Comparison of ENCODE assay signal across 37 cellular contexts in the genomic region with DNA sequence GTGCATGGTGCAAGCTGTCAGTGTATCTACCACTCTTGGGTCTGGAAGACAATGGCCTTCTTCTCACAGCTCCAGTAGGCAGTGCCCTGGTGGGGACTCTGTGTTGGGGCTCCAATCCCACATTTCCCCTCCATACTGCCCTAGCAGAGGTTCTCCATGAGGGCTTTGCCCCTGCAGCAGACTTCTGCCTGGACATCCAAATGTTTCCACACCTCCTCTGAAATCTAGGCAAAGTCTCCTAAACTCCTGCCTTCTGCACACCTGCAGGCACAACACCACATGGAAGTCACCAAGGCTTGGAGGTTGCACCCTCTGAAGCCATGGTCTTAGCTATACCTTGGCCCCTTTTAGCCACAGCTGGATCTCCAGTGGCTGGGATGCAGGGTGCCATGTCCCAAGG.
"Had no signal": no experiment of that assay in that cellular context is flagged by ENCODE, and none has a peak within 500 bp of the region (broad histone marks: within the 10 kb centered on the region; RNA-seq: fewer than 3 reads in every experiment).

No MANE protein-coding gene starts in this region.

- ATAC-seq: activated CD4-positive, alpha-beta T cell treated with anti-CD3 and anti-CD28 coated beads for 36 hours; activated CD4-positive, CD25-positive, alpha-beta regulatory T cell treated with anti-CD3 and anti-CD28 coated beads, Interleukin-2, amount 50 U/mL, for 24 hours; activated CD8-positive, alpha-beta memory T cell treated with anti-CD3 and anti-CD28 coated beads, Interleukin-2, amount 10 ng/mL, durations not matched to agents 7 days and 5 days; activated CD8-positive, alpha-beta T cell treated with anti-CD3 and anti-CD28 coated beads, Interleukin-2, amount 10 ng/mL, durations not matched to agents 7 days and 5 days; activated naive CD8-positive, alpha-beta T cell treated with anti-CD3 and anti-CD28 coated beads, Interleukin-2, amount 50 U/mL, for 24 hours; WTC11 had no signal

- DNase-seq: activated CD4-positive, alpha-beta memory T cell treated with anti-CD3 and anti-CD28 coated beads, Interleukin-2, amount 10 ng/mL, durations not matched to agents 7 days and 5 days; activated CD4-positive, alpha-beta T cell treated with anti-CD3 and anti-CD28 coated beads for 1 hour; activated CD4-positive, alpha-beta T cell treated with anti-CD3 and anti-CD28 coated beads for 36 hours; activated CD4-positive, alpha-beta T cell treated with anti-CD3 and anti-CD28 coated beads for 48 hours; activated CD4-positive, alpha-beta T cell treated with anti-CD3 and anti-CD28 coated beads, Interleukin-2, amount 10 ng/mL, durations not matched to agents 7 days and 5 days; activated CD4-positive, alpha-beta T cell treated with anti-CD3 and anti-CD28 coated beads, Interleukin-2, amount 50 U/mL, for 48 hours; activated CD4-positive, CD25-positive, alpha-beta regulatory T cell; activated CD8-positive, alpha-beta memory T cell treated with anti-CD3 and anti-CD28 coated beads for 24 hours; activated CD8-positive, alpha-beta memory T cell treated with anti-CD3 and anti-CD28 coated beads, Interleukin-2, amount 10 ng/mL, durations not matched to agents 7 days and 5 days; activated CD8-positive, alpha-beta memory T cell treated with anti-CD3 and anti-CD28 coated beads, Interleukin-2, amount 50 U/mL, for 48 hours; activated CD8-positive, alpha-beta T cell treated with anti-CD3 and anti-CD28 coated beads, Interleukin-2, amount 10 ng/mL, durations not matched to agents 7 days and 5 days; activated gamma-delta T cell; activated naive CD4-positive, alpha-beta T cell treated with anti-CD3 and anti-CD28 coated beads, Interleukin-2, amount 10 ng/mL, durations not matched to agents 7 days and 5 days; activated naive CD4-positive, alpha-beta T cell treated with Interleukin-2 at 50 U/mL for 16 hours; activated naive CD8-positive, alpha-beta T cell treated with anti-CD3 and anti-CD28 coated beads, Interleukin-2, amount 10 ng/mL, durations not matched to agents 7 days and 5 days; activated naive CD8-positive, alpha-beta T cell treated with anti-CD3 and anti-CD28 coated beads, Interleukin-2, amount 50 U/mL, for 24 hours; activated T-cell treated with anti-CD3 and anti-CD28 coated beads, Interleukin-2, amount 50 U/mL, for 24 hours; activated T-cell treated with anti-CD3 and anti-CD28 coated beads, Interleukin-2, amount 50 U/mL, for 48 hours; amygdala; anterior cingulate cortex; caudate nucleus; cerebellar nuclear complex; T-helper 1 cell; T-helper 2 cell; T-helper 9 cell; WERI-Rb-1 had no signal

- H3K4me1 Mint-ChIP-seq: activated CD4-positive, alpha-beta memory T cell treated with anti-CD3 and anti-CD28 coated beads, Interleukin-2, amount 10 ng/mL, durations not matched to agents 7 days and 5 days; activated CD4-positive, alpha-beta T cell treated with anti-CD3 and anti-CD28 coated beads for 36 hours; activated CD4-positive, alpha-beta T cell treated with anti-CD3 and anti-CD28 coated beads, Interleukin-2, amount 10 ng/mL, durations not matched to agents 7 days and 5 days; activated naive CD4-positive, alpha-beta T cell treated with anti-CD3 and anti-CD28 coated beads, Interleukin-2, amount 10 ng/mL, durations not matched to agents 7 days and 5 days; activated naive CD4-positive, alpha-beta T cell treated with anti-CD3 and anti-CD28 coated beads, Interleukin-2, amount 50 U/mL, for 24 hours; brain; central memory CD8-positive, alpha-beta T cell had no signal

- H3K27ac Mint-ChIP-seq: activated CD4-positive, alpha-beta memory T cell treated with anti-CD3 and anti-CD28 coated beads, Interleukin-2, amount 10 ng/mL, durations not matched to agents 7 days and 5 days; activated CD4-positive, alpha-beta T cell treated with anti-CD3 and anti-CD28 coated beads for 36 hours; activated CD4-positive, alpha-beta T cell treated with anti-CD3 and anti-CD28 coated beads, Interleukin-2, amount 10 ng/mL, durations not matched to agents 7 days and 5 days; activated CD8-positive, alpha-beta memory T cell treated with anti-CD3 and anti-CD28 coated beads, Interleukin-2, amount 10 ng/mL, durations not matched to agents 7 days and 5 days; activated CD8-positive, alpha-beta T cell treated with anti-CD3 and anti-CD28 coated beads, Interleukin-2, amount 10 ng/mL, durations not matched to agents 7 days and 5 days; activated naive CD4-positive, alpha-beta T cell treated with anti-CD3 and anti-CD28 coated beads, Interleukin-2, amount 10 ng/mL, durations not matched to agents 7 days and 5 days; activated naive CD4-positive, alpha-beta T cell treated with anti-CD3 and anti-CD28 coated beads, Interleukin-2, amount 50 U/mL, for 24 hours; activated naive CD8-positive, alpha-beta T cell; activated naive CD8-positive, alpha-beta T cell treated with anti-CD3 and anti-CD28 coated beads, Interleukin-2, amount 10 ng/mL, durations not matched to agents 7 days and 5 days; activated naive CD8-positive, alpha-beta T cell treated with anti-CD3 and anti-CD28 coated beads, Interleukin-2, amount 50 U/mL, for 24 hours; activated T-cell treated with anti-CD3 and anti-CD28 coated beads, Interleukin-2, amount 50 U/mL, for 24 hours; activated T-helper 2 cell treated with anti-CD3 and anti-CD28 coated beads, Interferon-gamma antibody, Interleukin-2, Interleukin-4, amounts not matched to agents 10 μg/mL and 5 μg/mL and 100 μg/mL, durations not matched to agents 14 hours and 24 hours and 36 hours; brain; T-helper 1 cell treated with Interleukin-12 subunit alpha and Interleukin-12 subunit beta and Interleukin-4 antibody, amounts not matched to agents 30 μg/mL and 1 μg/mL, for 36 hours; T-helper 2 cell treated with Interferon-gamma antibody and Interleukin-4, amounts not matched to agents 5 μg/mL and 100 μg/mL, for 36 hours; WTC11 had no signal

- H3K36me3 ChIP-seq: ascending aorta, cardiac muscle cell, WERI-Rb-1 had no signal

- H3K27me3 ChIP-seq: ascending aorta, cardiac muscle cell had no signal

- H3K4me3 Mint-ChIP-seq: activated CD4-positive, alpha-beta memory T cell treated with anti-CD3 and anti-CD28 coated beads, Interleukin-2, amount 10 ng/mL, durations not matched to agents 7 days and 5 days; activated CD4-positive, alpha-beta T cell treated with anti-CD3 and anti-CD28 coated beads for 36 hours; activated CD4-positive, alpha-beta T cell treated with anti-CD3 and anti-CD28 coated beads, Interleukin-2, amount 10 ng/mL, durations not matched to agents 7 days and 5 days; activated CD8-positive, alpha-beta memory T cell treated with anti-CD3 and anti-CD28 coated beads, Interleukin-2, amount 10 ng/mL, durations not matched to agents 7 days and 5 days; activated CD8-positive, alpha-beta T cell treated with anti-CD3 and anti-CD28 coated beads, Interleukin-2, amount 10 ng/mL, durations not matched to agents 7 days and 5 days; activated naive CD4-positive, alpha-beta T cell treated with anti-CD3 and anti-CD28 coated beads, Interleukin-2, amount 10 ng/mL, durations not matched to agents 7 days and 5 days; activated naive CD4-positive, alpha-beta T cell treated with anti-CD3 and anti-CD28 coated beads, Interleukin-2, amount 50 U/mL, for 24 hours; activated naive CD8-positive, alpha-beta T cell; activated naive CD8-positive, alpha-beta T cell treated with anti-CD3 and anti-CD28 coated beads, Interleukin-2, amount 10 ng/mL, durations not matched to agents 7 days and 5 days; activated naive CD8-positive, alpha-beta T cell treated with anti-CD3 and anti-CD28 coated beads, Interleukin-2, amount 50 U/mL, for 24 hours; activated T-cell treated with anti-CD3 and anti-CD28 coated beads, Interleukin-2, amount 50 U/mL, for 24 hours; brain; central memory CD8-positive, alpha-beta T cell; T-helper 1 cell treated with Interleukin-12 subunit alpha and Interleukin-12 subunit beta and Interleukin-4 antibody, amounts not matched to agents 30 μg/mL and 1 μg/mL, for 36 hours; T-helper 2 cell treated with Interferon-gamma antibody and Interleukin-4, amounts not matched to agents 5 μg/mL and 100 μg/mL, for 36 hours; WTC11 had no signal

- H3K36me3 Mint-ChIP-seq: activated naive CD4-positive, alpha-beta T cell treated with anti-CD3 and anti-CD28 coated beads, Interleukin-2, amount 10 ng/mL, durations not matched to agents 7 days and 5 days; brain had no signal

- H3K4me3 ChIP-seq: ascending aorta, cardiac muscle cell had no signal

- H3K27ac ChIP-seq: ascending aorta, cardiac muscle cell, WERI-Rb-1 had no signal
